8 cellular contexts compared by ENCODE assay signal in genomic region chr15:51731549-51732267, GRCh38. TPM values are rescaled to one million over a fixed set of nuclear protein-coding genes. Genes with fewer than 3 reads are reported as not detected.
DNase-seq lines count a peak whose midpoint lies in the region; ATAC-seq and TF ChIP-seq lines count a peak whose summit lies in the region.

No MANE protein-coding gene starts in this region.

- no peaks in the 10 kb centered on the region for H3K27me3 ChIP-seq in right atrium auricular region

- peaks cover 0 to 40% of the 10 kb centered on the region in 2 donors for H3K4me1 ChIP-seq in right atrium auricular region

- TF ChIP-seq CTCF in right atrium auricular region (IDR thresholded peaks at IDR 0.05), result no peak

- DNase-seq in Kasumi-1 (lab: John Stamatoyannopoulos, UW) (peak; percentile 94 to 95), right atrium auricular region (ENCODE audit: low spot score) (peak; percentile 59), NCI-H1436 treated with DMSO at 0.1 percent for 48 hours (lab: John Stamatoyannopoulos, UW) (no peak), SK-N-DZ (ENCODE audit: low spot score) (no peak)
- peak; percentile 45 to 46 for DNase-seq in activated T-cell treated with anti-CD3 and anti-CD28 coated beads, Interleukin-2, amount 50 U/mL, for 48 hours
- DNase-seq in stimulated activated naive CD4-positive, alpha-beta T cell treated with Interleukin-2 at 50 U/mL for 16 hours (lab: John Stamatoyannopoulos, UW), result peak; percentile 2

- no peaks in the 10 kb centered on the region for H3K36me3 ChIP-seq in right atrium auricular region

- ATAC-seq in GM18498 (IDR thresholded peaks at IDR 0.05; ENCODE audit: unreplicated experiment) (peak; percentile 66), GM21723 (IDR thresholded peaks at IDR 0.05; ENCODE audit: unreplicated experiment) (peak; percentile 62)

- H3K27ac ChIP-seq in right atrium auricular region, result peak overlapping the region; percentile 57 to 70

- no peaks in the 10 kb centered on the region for H3K9me3 ChIP-seq in right atrium auricular region

- peak overlapping the region in 1 of 2 donors; percentile 27 for H3K4me3 ChIP-seq in right atrium auricular region

RNA-seq across cellular contexts. Expression of gene LYSMD2, which starts 5.7 kb away (rescaled TPM):
- 1 to 10 TPM; 7.6 to 8.5 TPM for total RNA-seq in right atrium auricular region
- polyA plus RNA-seq in SK-N-DZ (2014; cell fraction: cytosol; rRNA removed), result 5.2 and 7.9 TPM in 2 replicates
- 2.2 and 7.2 TPM in 2 replicates for polyA plus RNA-seq in SK-N-DZ (2014; cell fraction: nucleus; rRNA removed)

RNA-seq across cellular contexts. Expression of gene TMOD2, which starts 19.7 kb away (rescaled TPM):
- 1 to 10 TPM; 5.4 to 7.0 TPM for total RNA-seq in right atrium auricular region
- polyA plus RNA-seq in SK-N-DZ (2014; cell fraction: cytosol; rRNA removed), result 23.9 and 28.0 TPM in 2 replicates
- 16.2 and 25.5 TPM in 2 replicates for polyA plus RNA-seq in SK-N-DZ (2014; cell fraction: nucleus; rRNA removed)

RNA-seq across cellular contexts. Expression of gene SCG3, which starts 50.4 kb away (rescaled TPM):
- not detected for total RNA-seq in right atrium auricular region
- polyA plus RNA-seq in SK-N-DZ (2014; cell fraction: cytosol; rRNA removed), result 24.3 and 24.4 TPM in 2 replicates
- 9.9 and 14.3 TPM in 2 replicates for polyA plus RNA-seq in SK-N-DZ (2014; cell fraction: nucleus; rRNA removed)

Comparison
In these comparisons a context has a peak if more than half of its experiments do, and no peak if none do; other contexts are left out.
1. DNase-seq: peak in Kasumi-1 (2 of 2), activated T-cell treated with anti-CD3 and anti-CD28 coated beads, Interleukin-2, amount 50 U/mL, for 48 hours (2 of 2), right atrium auricular region (single experiment) and stimulated activated naive CD4-positive, alpha-beta T cell treated with Interleukin-2 at 50 U/mL for 16 hours (single experiment); none in NCI-H1436 treated with DMSO at 0.1 percent for 48 hours (single experiment) and SK-N-DZ (single experiment).